8 cellular contexts compared by ENCODE assay signal in the genomic region with DNA sequence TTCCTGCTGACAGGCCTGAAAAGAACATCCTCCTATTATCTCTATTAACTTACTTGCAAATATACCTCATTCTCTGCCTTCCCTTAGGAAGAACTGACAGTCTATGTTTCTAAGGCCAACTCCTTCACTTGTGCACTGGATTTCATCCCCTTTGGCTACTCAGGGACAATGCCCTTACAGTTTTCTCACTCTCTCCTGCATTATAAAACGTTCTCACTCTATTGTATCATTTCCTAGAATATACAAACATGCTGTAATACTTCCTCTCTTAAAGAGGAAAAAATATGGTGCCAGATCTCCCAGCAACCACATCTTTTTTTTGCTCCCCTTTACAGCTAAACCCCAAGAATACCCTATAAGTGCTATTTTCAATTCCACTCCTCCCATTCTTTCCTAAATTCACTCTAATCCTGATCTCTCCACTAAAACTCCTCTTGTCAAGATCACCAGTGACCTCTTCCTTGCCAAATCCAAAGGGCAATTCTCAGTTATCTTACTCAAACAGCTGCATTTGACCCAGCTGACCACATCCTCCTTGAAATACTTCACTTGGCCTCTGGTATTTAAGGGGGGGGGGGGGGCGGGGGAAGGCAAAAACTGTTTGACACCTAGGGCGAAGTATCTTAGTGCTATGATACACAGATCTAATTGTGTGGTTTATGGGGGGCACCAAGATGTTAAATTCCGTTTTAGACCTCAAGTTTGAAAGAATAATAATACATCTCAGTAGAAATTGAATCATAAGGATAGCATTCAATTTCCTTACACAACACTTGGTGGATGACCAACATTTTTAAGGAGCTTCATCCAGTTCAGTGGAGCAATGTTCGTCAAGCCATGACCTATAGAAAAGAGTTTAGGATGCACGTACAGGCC. TPM values are rescaled to one million over a fixed set of nuclear protein-coding genes. Genes with fewer than 3 reads are reported as not detected.
DNase-seq lines count a peak whose midpoint lies in the region; ATAC-seq and TF ChIP-seq lines count a peak whose summit lies in the region.

No MANE protein-coding gene starts in this region.

- TF ChIP-seq CTCF in WTC11 (IDR thresholded peaks at IDR 0.05): no peak

- peaks cover 27% of the 10 kb centered on the region for H3K4me1 Mint-ChIP-seq in WTC11

- DNase-seq in ELF-1 (ENCODE audit: low read depth, low spot score): peak; percentile 20
- DNase-seq in KG1 (lab: John Stamatoyannopoulos, UW): peak; percentile 54
- DNase-seq in astrocyte of the hippocampus (ENCODE audit: low read depth, low spot score): peak; percentile 49
- DNase-seq in medulla oblongata (ENCODE audit: extremely low spot score): peak; percentile 40
- no peak for DNase-seq in WTC11 (ENCODE audit: low spot score)

- H3K9me3 Mint-ChIP-seq in WTC11: peaks cover 5% of the 10 kb centered on the region

- H3K36me3 Mint-ChIP-seq in WTC11: peaks cover 27% of the 10 kb centered on the region

- CTCF ChIA-PET in WTC11 (lab: Charles Lee): interaction anchor here (0.7 kb wide), 1 partner anchor 1362 kb away, joined by 5 read pairs; no protein-coding TSS in a partner anchor

- no peak overlapping the region for H3K4me3 Mint-ChIP-seq in WTC11

- ATAC-seq in WTC11 (no peak), HG02588 (IDR thresholded peaks at IDR 0.05; ENCODE audit: unreplicated experiment) (no peak), HG02973 (IDR thresholded peaks at IDR 0.05; ENCODE audit: unreplicated experiment) (no peak), GM21717 (IDR thresholded peaks at IDR 0.05; ENCODE audit: unreplicated experiment) (no peak)

- POLR2A ChIA-PET in WTC11 (lab: Charles Lee): interaction anchor here (0.6 kb wide), 1 partner anchor 350 kb away, joined by 3 read pairs; no protein-coding TSS in a partner anchor

- H3K27me3 Mint-ChIP-seq in WTC11 (ENCODE audit: low read depth): no peaks in the 10 kb centered on the region

- H3K27ac Mint-ChIP-seq in WTC11: no peak overlapping the region

TF ChIP-seq in WTC11, 78 proteins besides CTCF, POLR2A, EP300 and RAD21:
- TF ChIP-seq GTF2I (CRISPR knock-in tag; conservative IDR thresholded peaks at IDR 0.05) (no peak), FOXK1 (CRISPR knock-in tag; IDR thresholded peaks at IDR 0.05) (no peak), HMGA2 (CRISPR knock-in tag; IDR thresholded peaks at IDR 0.05) (no peak), NR1H2 (CRISPR knock-in tag; IDR thresholded peaks at IDR 0.05) (no peak), RORB (CRISPR knock-in tag; IDR thresholded peaks at IDR 0.05) (no peak), ZNF671 (CRISPR knock-in tag; IDR thresholded peaks at IDR 0.05) (no peak), ZNF425 (CRISPR knock-in tag; conservative IDR thresholded peaks at IDR 0.05) (no peak), TP53 (CRISPR knock-in tag; IDR thresholded peaks at IDR 0.05) (no peak), ZNF121 (CRISPR knock-in tag; IDR thresholded peaks at IDR 0.05) (no peak), CBFB (CRISPR knock-in tag; IDR thresholded peaks at IDR 0.05; ENCODE audit: low read depth) (no peak), ZNF416 (CRISPR knock-in tag; IDR thresholded peaks at IDR 0.05) (no peak), NFATC4 (CRISPR knock-in tag; IDR thresholded peaks at IDR 0.05) (no peak), ATF6 (CRISPR knock-in tag; IDR thresholded peaks at IDR 0.05) (no peak), TEAD4 (CRISPR knock-in tag; IDR thresholded peaks at IDR 0.05) (no peak), TEAD1 (CRISPR knock-in tag; IDR thresholded peaks at IDR 0.05) (no peak)
- TF ChIP-seq, protein P1, sequence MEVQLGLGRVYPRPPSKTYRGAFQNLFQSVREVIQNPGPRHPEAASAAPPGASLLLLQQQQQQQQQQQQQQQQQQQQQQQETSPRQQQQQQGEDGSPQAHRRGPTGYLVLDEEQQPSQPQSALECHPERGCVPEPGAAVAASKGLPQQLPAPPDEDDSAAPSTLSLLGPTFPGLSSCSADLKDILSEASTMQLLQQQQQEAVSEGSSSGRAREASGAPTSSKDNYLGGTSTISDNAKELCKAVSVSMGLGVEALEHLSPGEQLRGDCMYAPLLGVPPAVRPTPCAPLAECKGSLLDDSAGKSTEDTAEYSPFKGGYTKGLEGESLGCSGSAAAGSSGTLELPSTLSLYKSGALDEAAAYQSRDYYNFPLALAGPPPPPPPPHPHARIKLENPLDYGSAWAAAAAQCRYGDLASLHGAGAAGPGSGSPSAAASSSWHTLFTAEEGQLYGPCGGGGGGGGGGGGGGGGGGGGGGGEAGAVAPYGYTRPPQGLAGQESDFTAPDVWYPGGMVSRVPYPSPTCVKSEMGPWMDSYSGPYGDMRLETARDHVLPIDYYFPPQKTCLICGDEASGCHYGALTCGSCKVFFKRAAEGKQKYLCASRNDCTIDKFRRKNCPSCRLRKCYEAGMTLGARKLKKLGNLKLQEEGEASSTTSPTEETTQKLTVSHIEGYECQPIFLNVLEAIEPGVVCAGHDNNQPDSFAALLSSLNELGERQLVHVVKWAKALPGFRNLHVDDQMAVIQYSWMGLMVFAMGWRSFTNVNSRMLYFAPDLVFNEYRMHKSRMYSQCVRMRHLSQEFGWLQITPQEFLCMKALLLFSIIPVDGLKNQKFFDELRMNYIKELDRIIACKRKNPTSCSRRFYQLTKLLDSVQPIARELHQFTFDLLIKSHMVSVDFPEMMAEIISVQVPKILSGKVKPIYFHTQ (CRISPR knock-in tag; IDR thresholded peaks at IDR 0.05): no peak
- TF ChIP-seq, protein P2, sequence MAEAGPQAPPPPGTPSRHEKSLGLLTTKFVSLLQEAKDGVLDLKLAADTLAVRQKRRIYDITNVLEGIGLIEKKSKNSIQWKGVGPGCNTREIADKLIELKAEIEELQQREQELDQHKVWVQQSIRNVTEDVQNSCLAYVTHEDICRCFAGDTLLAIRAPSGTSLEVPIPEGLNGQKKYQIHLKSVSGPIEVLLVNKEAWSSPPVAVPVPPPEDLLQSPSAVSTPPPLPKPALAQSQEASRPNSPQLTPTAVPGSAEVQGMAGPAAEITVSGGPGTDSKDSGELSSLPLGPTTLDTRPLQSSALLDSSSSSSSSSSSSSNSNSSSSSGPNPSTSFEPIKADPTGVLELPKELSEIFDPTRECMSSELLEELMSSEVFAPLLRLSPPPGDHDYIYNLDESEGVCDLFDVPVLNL (CRISPR knock-in tag; IDR thresholded peaks at IDR 0.05; ENCODE audit: borderline replicate concordance, low read depth): no peak
- TF ChIP-seq, protein P3, sequence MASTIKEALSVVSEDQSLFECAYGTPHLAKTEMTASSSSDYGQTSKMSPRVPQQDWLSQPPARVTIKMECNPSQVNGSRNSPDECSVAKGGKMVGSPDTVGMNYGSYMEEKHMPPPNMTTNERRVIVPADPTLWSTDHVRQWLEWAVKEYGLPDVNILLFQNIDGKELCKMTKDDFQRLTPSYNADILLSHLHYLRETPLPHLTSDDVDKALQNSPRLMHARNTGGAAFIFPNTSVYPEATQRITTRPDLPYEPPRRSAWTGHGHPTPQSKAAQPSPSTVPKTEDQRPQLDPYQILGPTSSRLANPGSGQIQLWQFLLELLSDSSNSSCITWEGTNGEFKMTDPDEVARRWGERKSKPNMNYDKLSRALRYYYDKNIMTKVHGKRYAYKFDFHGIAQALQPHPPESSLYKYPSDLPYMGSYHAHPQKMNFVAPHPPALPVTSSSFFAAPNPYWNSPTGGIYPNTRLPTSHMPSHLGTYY (CRISPR knock-in tag; IDR thresholded peaks at IDR 0.05): no peak
- TF ChIP-seq, protein P4, sequence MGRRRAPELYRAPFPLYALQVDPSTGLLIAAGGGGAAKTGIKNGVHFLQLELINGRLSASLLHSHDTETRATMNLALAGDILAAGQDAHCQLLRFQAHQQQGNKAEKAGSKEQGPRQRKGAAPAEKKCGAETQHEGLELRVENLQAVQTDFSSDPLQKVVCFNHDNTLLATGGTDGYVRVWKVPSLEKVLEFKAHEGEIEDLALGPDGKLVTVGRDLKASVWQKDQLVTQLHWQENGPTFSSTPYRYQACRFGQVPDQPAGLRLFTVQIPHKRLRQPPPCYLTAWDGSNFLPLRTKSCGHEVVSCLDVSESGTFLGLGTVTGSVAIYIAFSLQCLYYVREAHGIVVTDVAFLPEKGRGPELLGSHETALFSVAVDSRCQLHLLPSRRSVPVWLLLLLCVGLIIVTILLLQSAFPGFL (CRISPR knock-in tag; IDR thresholded peaks at IDR 0.05; ENCODE audit: borderline replicate concordance): no peak

RNA-seq across cellular contexts. Expression of gene RCHY1, which starts 1.6 kb away (rescaled TPM):
- total RNA-seq in WTC11 (2021): 29.9 to 37.8 TPM (median 31.4 TPM) in 3 replicates

RNA-seq across cellular contexts. Expression of gene THAP6, which starts 1.7 kb away (rescaled TPM):
- 11.8 to 13.3 TPM (median 12.5 TPM) in 3 replicates for total RNA-seq in WTC11 (2021)

RNA-seq across cellular contexts. Expression of gene ODAPH, which starts 43.3 kb away (rescaled TPM):
- not detected in 3 replicates for total RNA-seq in WTC11 (2021)
